Comparison of ENCODE assay signal across 20 cellular contexts in genomic region chr1:2085080-2085479, GRCh38. TPM values are rescaled to one million over a fixed set of nuclear protein-coding genes. Genes with fewer than 3 reads are reported as not detected.
DNase-seq lines count a peak whose midpoint lies in the region; FAIRE-seq and TF ChIP-seq lines count a peak whose summit lies in the region.
"Had no signal": no experiment of that assay in that cellular context is flagged by ENCODE, and none has a peak within 500 bp of the region (broad histone marks: within the 10 kb centered on the region; RNA-seq: fewer than 3 reads in every experiment).

No MANE protein-coding gene starts in this region.

- H2BK120ac ChIP-seq in H1 (replicated peaks; ENCODE audit: low read depth, low read length) (no peak overlapping the region), neuronal stem cell (ENCODE audit: low read depth, low read length) (no peak overlapping the region)

- H4K91ac ChIP-seq in H1 (replicated peaks; ENCODE audit: insufficient read length, low read length) = no peak overlapping the region
- no peak overlapping the region for H4K91ac ChIP-seq in neuronal stem cell (ENCODE audit: low read depth, low read length, poor library complexity)

- H3K79me2 ChIP-seq in H1 (ENCODE audit: control insufficient read depth in 1 of 2, insufficient read depth in 2 of 2, low read length in 2 of 2) = peaks cover 0 to 9% of the 10 kb centered on the region in 2 experiments; a peak in 1 of 4 replicates

- H3K23me2 ChIP-seq in H1 (ENCODE audit: low read depth, low read length) = no peaks in the 10 kb centered on the region

- peaks cover 8% of the 10 kb centered on the region for H3K36me3 Mint-ChIP-seq in glutamatergic neuron (ENCODE audit: unreplicated experiment)

- H4K20me1 ChIP-seq in H1 (replicated peaks in 1 of 2; ENCODE audit: control insufficient read depth in 1 of 2, insufficient read depth in 2 of 2, low read length in 2 of 2) = peaks cover 0 to 2% of the 10 kb centered on the region in 2 experiments

- H3K56ac ChIP-seq in H1 (replicated peaks; ENCODE audit: insufficient read length, low read depth, low read length) = no peak overlapping the region

- peaks cover 10% of the 10 kb centered on the region for H3K27me3 Mint-ChIP-seq in glutamatergic neuron (ENCODE audit: unreplicated experiment)
- H3K27me3 Mint-ChIP-seq: CD8-positive, alpha-beta memory T cell had no signal

- H3K4ac ChIP-seq in H1 (replicated peaks; ENCODE audit: insufficient read length, low read depth, low read length) (no peak overlapping the region), neuronal stem cell (ENCODE audit: low read length) (no peak overlapping the region)

- H3K27me3 ChIP-seq in H1 (replicated peaks in 1 of 4; ENCODE audit: control insufficient read depth in 3 of 4, extremely low read depth in 1 of 4, insufficient read depth in 3 of 4, low read length in 3 of 4) = no peaks in the 10 kb centered on the region
- peaks cover 0 to 55% (median 0%) of the 10 kb centered on the region in 3 experiments for H3K27me3 ChIP-seq in neuronal stem cell (ENCODE audit: control insufficient read depth in 3 of 3, insufficient read depth in 3 of 3, low read depth in 1 of 3, low read length in 3 of 3)

- H3K27ac ChIP-seq in VCaP = peak overlapping the region; percentile 44
- no peak overlapping the region for H3K27ac ChIP-seq in H1 (ENCODE audit: low read depth, low read length)
- H3K27ac ChIP-seq in neuronal stem cell (replicated peaks; ENCODE audit: low read length) = no peak overlapping the region
- peak overlapping the region; percentile 9 for H3K27ac ChIP-seq in temporal lobe (ENCODE audit: low read depth, low read length)
- H3K27ac ChIP-seq: C4-2B had no signal

- WGBS in H1 (ENCODE audit: extremely low coverage in 1 of 2, insufficient coverage in 1 of 2, insufficient read length in 1 of 2, insufficient replicate concordance in 2 of 2, low coverage in 1 of 2, low lambda C conversion rate in 2 of 2, missing lambda C conversion rate in 1 of 2), 2 experiments = 97% methylated on average over 17 of the region's 17 CpGs; no CpG with 5 or more reads in 1 of the 2 experiments
- WGBS in neuronal stem cell (ENCODE audit: extremely low coverage in 2 of 2, insufficient read length in 2 of 2, insufficient replicate concordance in 1 of 2), 2 donors = no CpG with 5 or more reads among the region's 17 CpGs

- H3K23ac ChIP-seq in H1 (ENCODE audit: insufficient read length) (no peak overlapping the region), neuronal stem cell (ENCODE audit: low read depth, low read length, poor library complexity) (no peak overlapping the region)

- H4K8ac ChIP-seq in H1 (ENCODE audit: extremely low read depth, insufficient read depth, low read length) (0 out of 2 replicates have a peak overlapping the region, but pooled peaks have one; percentile 17), neuronal stem cell (ENCODE audit: low read depth, low read length) (no peak overlapping the region)

- no peak for TF ChIP-seq RAD21 in H1 (IDR thresholded peaks at IDR 0.05 in 1 of 2, conservative IDR thresholded peaks at IDR 0.05 in 1 of 2; ENCODE audit: low read depth in 2 of 2, low read length in 2 of 2)

- no peak overlapping the region for H2AFZ ChIP-seq in H1 (ENCODE audit: low read length)
- no peak overlapping the region for H2AFZ ChIP-seq in neuronal stem cell (ENCODE audit: low read length)

- peaks cover 21% of the 10 kb centered on the region for H3K9me3 Mint-ChIP-seq in glutamatergic neuron (ENCODE audit: unreplicated experiment)

- H4K5ac ChIP-seq in H1 (ENCODE audit: insufficient read length, low read depth, low read length) = no peak overlapping the region

- no peak overlapping the region for H3K4me3 Mint-ChIP-seq in glutamatergic neuron (ENCODE audit: unreplicated experiment)
- H3K4me3 Mint-ChIP-seq: CD8-positive, alpha-beta memory T cell had no signal

- no peak overlapping the region for H2BK20ac ChIP-seq in H1 (ENCODE audit: low read length)

- H3K27ac Mint-ChIP-seq in glutamatergic neuron (ENCODE audit: unreplicated experiment) = no peak overlapping the region
- H3K27ac Mint-ChIP-seq: CD8-positive, alpha-beta memory T cell had no signal

- TF ChIP-seq CTCF in VCaP (conservative IDR thresholded peaks at IDR 0.05) (no peak), H1 (IDR thresholded peaks at IDR 0.05; ENCODE audit: control extremely low read depth in 1 of 3, insufficient read depth in 1 of 3, low read depth in 1 of 3, low read length in 3 of 3) (no peak), glutamatergic neuron (IDR thresholded peaks at IDR 0.05; ENCODE audit: partially characterized antibody, unreplicated experiment) (no peak)

- H3K9me3 ChIP-seq in H1 (ENCODE audit: insufficient read depth in 2 of 2, low read depth in 1 of 2, low read length in 1 of 2) (no peaks in the 10 kb centered on the region), neuronal stem cell (replicated peaks in 1 of 2; ENCODE audit: control insufficient read depth in 2 of 2, insufficient read depth in 1 of 2, low read depth in 1 of 2, low read length in 2 of 2) (peaks cover 1 to 3% of the 10 kb centered on the region in 2 donors)

- TF ChIP-seq POLR2A in H1 (IDR thresholded peaks at IDR 0.05; ENCODE audit: control extremely low read depth in 1 of 2, low read depth in 2 of 2, low read length in 2 of 2) = no peak

- H3K9ac ChIP-seq in H1 (replicated peaks in 1 of 4; ENCODE audit: extremely low read depth in 1 of 4, low read depth in 3 of 4, low read length in 3 of 4) (no peak overlapping the region), neuronal stem cell (ENCODE audit: low read depth, low read length, poor library complexity) (no peak overlapping the region)

- TF ChIP-seq EP300 in H1 (IDR thresholded peaks at IDR 0.05; ENCODE audit: borderline replicate concordance in 1 of 2, low read depth in 2 of 2, low read length in 2 of 2) = no peak

- H2AK5ac ChIP-seq in H1 (ENCODE audit: low read depth, low read length) (no peak overlapping the region), neuronal stem cell (ENCODE audit: low read depth, low read length) (no peak overlapping the region)

- CTCF ChIA-PET in H1 (lab: Charles Lee; ENCODE audit: partially characterized antibody) = interaction anchor here (1.2 to 1.7 kb wide), 4 partner anchors 9 to 36 kb away, joined by 3 to 6 read pairs (median 4); partner anchors contain the start of gene PRKCZ

- H3K14ac ChIP-seq in H1 (ENCODE audit: insufficient read length) = no peak overlapping the region
- peak overlapping the region; percentile 56 for H3K14ac ChIP-seq in neuronal stem cell (ENCODE audit: low read length)

- POLR2A ChIA-PET in H1 (lab: Charles Lee; ENCODE audit: partially characterized antibody) = no interaction called here

- no peaks in the 10 kb centered on the region for H3K36me3 ChIP-seq in H1 (ENCODE audit: control insufficient read depth in 2 of 4, insufficient read depth in 4 of 4, low read length in 3 of 4)
- peaks cover 0 to 2% of the 10 kb centered on the region in 2 donors for H3K36me3 ChIP-seq in neuronal stem cell (replicated peaks in 1 of 2; ENCODE audit: control insufficient read depth in 2 of 2, insufficient read depth in 2 of 2, low read length in 2 of 2)

- H2BK5ac ChIP-seq in H1 (ENCODE audit: low read depth, low read length) (no peak overlapping the region), neuronal stem cell (ENCODE audit: low read length) (no peak overlapping the region)

- H2BK12ac ChIP-seq in H1 (ENCODE audit: low read depth, low read length) (no peak overlapping the region), neuronal stem cell (ENCODE audit: low read length) (no peak overlapping the region)

- no peak for DNase-seq in H1 (ENCODE audit: low read depth in 1 of 2, low spot score in 2 of 2)
- no peak for DNase-seq in neuronal stem cell (ENCODE audit: low spot score)
- DNase-seq in NCI-H1417 (lab: John Stamatoyannopoulos, UW) = no peak
- DNase-seq in stimulated activated CD4-positive, alpha-beta T cell treated with anti-CD3 and anti-CD28 coated beads, Interleukin-2, amount 100 ng/mL, for 48 hours = no peak
- no peak for DNase-seq in glutamatergic neuron
- DNase-seq: CD8-positive, alpha-beta memory T cell; KBM-7; NCI-H1092; NCI-H1436 treated with DMSO at 0.1 percent for 48 hours; NCI-H2029; NCI-H2171; NCI-H345; NCI-H774; NK-92 treated with Interleukin-12 subunit alpha and Interleukin-12 subunit beta, amount 100 ng/mL, for 24 hours; SIG-M5 had no signal

- H3K4me3 ChIP-seq in H1 (ENCODE audit: extremely low read depth in 1 of 4, insufficient read depth in 2 of 4, low read depth in 3 of 4, low read length in 4 of 4) (no peak overlapping the region), neuronal stem cell (ENCODE audit: low read length in 2 of 2) (no peak overlapping the region)

- H3K79me1 ChIP-seq in H1 (ENCODE audit: low read depth, low read length) = peaks cover 11% of the 10 kb centered on the region
- H3K79me1 ChIP-seq in neuronal stem cell (ENCODE audit: low read depth, low read length) = peaks cover 9% of the 10 kb centered on the region

- no peak overlapping the region for H3K4me2 ChIP-seq in H1 (ENCODE audit: insufficient read depth in 1 of 2, low read depth in 2 of 2, low read length in 2 of 2)
- no peak overlapping the region for H3K4me2 ChIP-seq in neuronal stem cell (ENCODE audit: insufficient read depth, low read length, poor library complexity, severe bottlenecking)

- no peak overlapping the region for H3K18ac ChIP-seq in H1 (ENCODE audit: extremely low read depth, low read length)
- no peak overlapping the region for H3K18ac ChIP-seq in neuronal stem cell (ENCODE audit: low read length)

- peaks cover 24% of the 10 kb centered on the region for H3K4me1 Mint-ChIP-seq in glutamatergic neuron (ENCODE audit: low read depth, unreplicated experiment)

- FAIRE-seq in H1 (lab: Jason Lieb, UNC) = no peak
- FAIRE-seq: A204.1, H54 had no signal

- H3K4me1 ChIP-seq in H1 (replicated peaks in 1 of 4; ENCODE audit: control insufficient read depth in 3 of 4, insufficient read depth in 4 of 4, low read length in 3 of 4) (peaks cover 0 to 6% (median 4%) of the 10 kb centered on the region in 4 experiments; a peak in 3 of 7 replicates), neuronal stem cell (ENCODE audit: control insufficient read depth in 2 of 2, insufficient read depth in 1 of 2, low read depth in 1 of 2, low read length in 2 of 2) (peaks cover 0 to 6% of the 10 kb centered on the region in 2 donors)

- H2BK15ac ChIP-seq in H1 (ENCODE audit: low read length) (no peak overlapping the region), neuronal stem cell (ENCODE audit: low read length) (no peak overlapping the region)

RNA-seq across cellular contexts. Expression of gene PRKCZ, which starts 34.9 kb away (rescaled TPM):
- total RNA-seq in H1 (2021; fragmentation: NEBNext Ultra II Directional; extraction: Animal tissue kit (Norgen Biotek cat#: 25700)) = 45.1 and 49.4 TPM in 2 replicates
- 37.4 and 55.9 TPM in 2 replicates for polyA plus RNA-seq in H1 (2011; rRNA removed)
- polyA plus RNA-seq in H1 (2011; cell fraction: cytosol; rRNA removed) = 46.4 TPM
- polyA plus RNA-seq in H1 (2011; cell fraction: nucleus; rRNA removed) = 136 TPM
- 43.5 to 47.4 TPM (median 45.9 TPM) in 4 replicates for polyA plus RNA-seq in H1 (2012, experiment 1 of 2)
- 43.8 TPM for polyA plus RNA-seq in H1 (2012, experiment 2 of 2)
- polyA plus RNA-seq in H1 (2013, experiment 1 of 2) = 26.2 TPM
- 26.6 TPM for polyA plus RNA-seq in H1 (2013, experiment 2 of 2)
- polyA minus RNA-seq in H1 (2011; rRNA and poly(A)+ RNA removed) = 26.1 and 68.1 TPM in 2 replicates
- polyA minus RNA-seq in H1 (2011; cell fraction: cytosol; rRNA and poly(A)+ RNA removed) = 23.0 TPM
- polyA minus RNA-seq in H1 (2011; cell fraction: nucleus; rRNA and poly(A)+ RNA removed) = 32.2 TPM
- polyA plus RNA-seq in neuronal stem cell (2013, experiment 1 of 2) = 29.7 TPM
- 28.1 TPM for polyA plus RNA-seq in neuronal stem cell (2013, experiment 2 of 2)
- 53.1 TPM for total RNA-seq in temporal lobe
- 120 TPM for total RNA-seq in glutamatergic neuron (ENCODE audit: unreplicated experiment)

Comparison
In these comparisons a context has a peak if more than half of its experiments do, and no peak if none do; other contexts are left out.
1. H3K27ac ChIP-seq: peak in VCaP (single experiment) and temporal lobe (single experiment); none in H1 (single experiment) and neuronal stem cell (single experiment).